2 cellular contexts compared by ENCODE assay signal in genomic region chr15:71341811-71342550, GRCh38.
TF ChIP-seq lines count a peak whose summit lies in the region.

No MANE protein-coding gene starts in this region.

TF ChIP-seq in H1, 55 proteins besides CTCF, POLR2A, EP300 and RAD21:
- TF ChIP-seq ZNF274 (IDR thresholded peaks at IDR 0.05; ENCODE audit: borderline replicate concordance, extremely low read depth, low read length) (no peak), EZH2 (IDR thresholded peaks at IDR 0.05; ENCODE audit: low read depth, low read length, severe bottlenecking) (no peak), RXRA (IDR thresholded peaks at IDR 0.05; ENCODE audit: insufficient read depth, low read depth, low read length) (no peak), HDAC6 (IDR thresholded peaks at IDR 0.05; ENCODE audit: low read depth, low read length) (no peak)

TF ChIP-seq in GM23338, 12 proteins besides CTCF, POLR2A, EP300 and RAD21:
- TF ChIP-seq NANOG (IDR thresholded peaks at IDR 0.05; ENCODE audit: borderline replicate concordance) (no peak), JUNB (IDR thresholded peaks at IDR 0.05; ENCODE audit: unreplicated experiment) (no peak), EZH2phosphoT487 (IDR thresholded peaks at IDR 0.05; ENCODE audit: unreplicated experiment) (no peak), EZH2 (IDR thresholded peaks at IDR 0.05; ENCODE audit: low read depth, unreplicated experiment) (no peak), STAT1 (IDR thresholded peaks at IDR 0.05; ENCODE audit: unreplicated experiment) (no peak)
